ENCODE assay signal across 8 cellular contexts in the genomic region with DNA sequence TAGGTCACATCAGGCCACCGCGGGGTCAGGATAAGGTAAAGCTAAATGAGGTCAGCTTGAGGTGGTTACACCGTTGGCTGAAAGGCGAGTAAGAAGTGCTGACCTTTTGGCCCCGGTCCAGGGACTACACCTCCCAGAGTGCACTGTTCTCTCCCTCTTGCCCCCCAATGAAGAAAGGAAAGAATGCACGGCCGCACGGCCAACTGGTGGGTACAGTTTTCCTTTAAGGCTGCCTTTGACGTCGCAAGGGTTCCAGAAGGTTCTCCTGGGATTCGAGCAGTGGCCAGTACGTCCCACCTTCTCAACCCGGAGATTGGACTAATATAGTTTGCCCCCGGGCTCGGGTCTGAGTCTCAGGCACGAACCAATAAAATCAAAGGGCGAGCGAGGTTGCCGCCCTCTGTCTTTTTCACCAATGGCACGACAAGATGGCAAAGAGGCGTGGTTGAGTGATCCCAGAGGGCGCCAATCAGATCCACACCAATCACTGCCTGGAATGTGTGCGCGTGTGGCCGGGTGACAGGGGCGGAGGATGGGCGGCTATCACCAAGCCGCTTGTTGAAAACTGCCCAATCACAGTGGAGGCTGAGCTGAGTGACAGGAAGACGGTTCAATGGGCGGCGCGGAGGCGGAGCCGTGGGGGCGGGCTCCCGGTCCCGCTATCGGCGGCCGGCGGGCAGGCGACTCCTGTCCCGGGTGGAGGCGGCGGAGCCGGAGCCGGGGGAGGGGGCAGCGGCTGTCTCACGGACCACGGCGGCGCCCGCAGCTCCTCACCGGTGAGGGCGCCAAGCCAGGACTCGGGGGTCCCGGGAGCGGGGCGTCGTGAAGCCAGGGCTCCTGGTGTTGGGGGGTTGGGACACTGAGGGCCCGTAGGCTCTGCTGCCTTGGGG. TPM values are rescaled to one million over a fixed set of nuclear protein-coding genes. Genes with fewer than 3 reads are reported as not detected.
A peak's percentile ranks its signal among the peaks of the same experiment; 100 is the strongest.
DNase-seq lines count a peak whose midpoint lies in the region; ATAC-seq and TF ChIP-seq lines count a peak whose summit lies in the region.

TSS of gene DNAJB5 (plus strand) at position 690 of the 890 bp plus-strand sequence. CDS start 886 bp downstream, outside the sequence.

- H3K4me2 ChIP-seq in IMR-90 (ENCODE audit: low read depth, low read length), result peak within 1 kb of the TSS; percentile 76
- H3K4me2 ChIP-seq in OCI-LY7 (ENCODE audit: low read length), result peak within 1 kb of the TSS; percentile 77

- CTCF ChIA-PET in IMR-90 (lab: Yijun Ruan, JAX), result interaction anchor here (0.7 kb wide), 1 partner anchor 412 kb away, joined by 3 read pairs; no protein-coding TSS in a partner anchor
- CTCF ChIA-PET in OCI-LY7 (lab: Charles Lee; ENCODE audit: unreplicated experiment), result interaction anchor here (0.6 kb wide), 2 partner anchors 61 to 660 kb away, joined by 3 to 5 read pairs; no protein-coding TSS in a partner anchor

- H3K4ac ChIP-seq in IMR-90 (ENCODE audit: low read depth, low read length), result peak within 1 kb of the TSS; percentile 87

- peak within 1 kb of the TSS; percentile 89 for H2AK9ac ChIP-seq in IMR-90 (replicated peaks; ENCODE audit: low read depth, low read length, poor library complexity)

- TF ChIP-seq POLR2A in IMR-90 (IDR thresholded peaks at IDR 0.05; ENCODE audit: low read depth, low read length), result peak; percentile 91; the same call in 1 of the 2 replicates

- H2BK120ac ChIP-seq in IMR-90 (ENCODE audit: low read depth, low read length), result peak within 1 kb of the TSS; percentile 31

- H2AFZ ChIP-seq in IMR-90 (replicated peaks; ENCODE audit: low read length, poor library complexity) (peak within 1 kb of the TSS; percentile 96), OCI-LY7 (ENCODE audit: low read length) (peak within 1 kb of the TSS; percentile 62)

- H3K9me2 ChIP-seq in OCI-LY7 (ENCODE audit: insufficient read depth, low read length), result no peaks in the 10 kb centered on the region

- peak within 1 kb of the TSS; percentile 83 for H3K14ac ChIP-seq in IMR-90 (replicated peaks; ENCODE audit: low read depth, low read length)

- H3K56ac ChIP-seq in IMR-90 (ENCODE audit: extremely low read depth, insufficient read depth, low read length), result no peak within 1 kb of the TSS; the same call in 1 of the 2 replicates

- peak within 1 kb of the TSS; percentile 36 to 93 for H4K8ac ChIP-seq in IMR-90 (ENCODE audit: low read depth in 2 of 2, low read length in 2 of 2)

- peak; percentile 95 for DNase-seq in DMS114 treated with DMSO at 0.1 percent for 48 hours (lab: John Stamatoyannopoulos, UW; ENCODE audit: unreplicated experiment)
- DNase-seq in IMR-90, result peak; percentile 100
- DNase-seq in OCI-LY7 (ENCODE audit: low spot score), result peak; percentile 98
- peak; percentile 95 for DNase-seq in activated T-cell treated with anti-CD3 and anti-CD28 coated beads for 48 hours (ENCODE audit: low read depth)
- peak; percentile 100 for DNase-seq in epithelial cell of esophagus (ENCODE audit: low read depth)
- DNase-seq in middle frontal gyrus (ENCODE audit: extremely low spot score, low spot score), result peak; percentile 98
- peak; percentile 91 to 94 for DNase-seq in stimulated activated CD8-positive, alpha-beta memory T cell treated with anti-CD3 and anti-CD28 coated beads, Interleukin-2, amount 100 ng/mL, for 1 hour (ENCODE audit: low read depth in 2 of 2)

- WGBS in IMR-90 (ENCODE audit: extremely low coverage in 2 of 2, insufficient read length in 1 of 2), 2 experiments, result 1% methylated on average over 23 of the region's 61 CpGs; no CpG with 5 or more reads in 1 of the 2 experiments

- H3K27me3 ChIP-seq in IMR-90 (ENCODE audit: control insufficient read depth, insufficient read depth, low read length), result no peaks in the 10 kb centered on the region

- ATAC-seq in GM21529 (IDR thresholded peaks at IDR 0.05; ENCODE audit: unreplicated experiment) (peak; percentile 85), IMR-90 (ENCODE audit: low read depth) (peak; percentile 87)

- H3K23ac ChIP-seq in IMR-90 (ENCODE audit: low read depth, low read length), result peak within 1 kb of the TSS; percentile 48

- no peak for TF ChIP-seq RAD21 in IMR-90 (IDR thresholded peaks at IDR 0.05; ENCODE audit: low read length)

- peaks cover 7 to 41% of the 10 kb centered on the region in 2 experiments; a peak in 3 of 4 replicates for H3K79me1 ChIP-seq in IMR-90 (ENCODE audit: low read depth in 1 of 2, low read length in 2 of 2)

- H4K5ac ChIP-seq in IMR-90 (ENCODE audit: low read depth, low read length), result peak within 1 kb of the TSS; percentile 55

- BruUV-seq in IMR-90 (replicated peaks; lab: Mats Ljungman, UMichigan) (no TSS peak), OCI-LY7 (replicated peaks; lab: Mats Ljungman, UMichigan) (no TSS peak)

- no peak for TF ChIP-seq CTCF in IMR-90 (conservative IDR thresholded peaks at IDR 0.05; ENCODE audit: low read depth, low read length)
- no peak for TF ChIP-seq CTCF in OCI-LY7 (conservative IDR thresholded peaks at IDR 0.05; ENCODE audit: low read length)
- no peak for TF ChIP-seq CTCF in epithelial cell of esophagus (IDR thresholded peaks at IDR 0.05; ENCODE audit: insufficient read depth, low read depth, low read length, missing control alignments)

- H3K9me1 ChIP-seq in IMR-90 (ENCODE audit: insufficient read depth, low read length), result peaks cover 31% of the 10 kb centered on the region

- H3K27ac ChIP-seq in IMR-90 (ENCODE audit: insufficient read depth, low read length) (peak within 1 kb of the TSS; percentile 58), OCI-LY7 (ENCODE audit: low read depth, low read length, poor library complexity, severe bottlenecking) (peak within 1 kb of the TSS; percentile 13)

- H3K9me3 ChIP-seq in IMR-90 (ENCODE audit: control insufficient read depth, insufficient read depth, low read length) (no peaks in the 10 kb centered on the region), OCI-LY7 (ENCODE audit: low read length) (no peaks in the 10 kb centered on the region)

- in situ Hi-C loops in IMR-90 (cut with MboI; ENCODE audit: low sequenced_read_pairs), result loop anchor here (5.0 kb wide), 1 partner anchor 82 kb away; no protein-coding TSS in a partner anchor

- dilution Hi-C loops in IMR-90 (cut with HindIII; ENCODE audit: low sequenced_read_pairs, unreplicated experiment), result no loop called here

- POLR2A ChIA-PET in IMR-90 (lab: Charles Lee; ENCODE audit: unreplicated experiment) (interaction anchor here (0.5 to 0.7 kb wide), 4 partner anchors 9 to 80 kb away, joined by 3 to 16 read pairs (median 10); no protein-coding TSS in a partner anchor), OCI-LY7 (lab: Charles Lee) (interaction anchor here (0.5 to 1.9 kb wide), 2 partner anchors 38 to 355 kb away, joined by 4 to 5 read pairs; no protein-coding TSS in a partner anchor)

- peak within 1 kb of the TSS; percentile 71 for H2AK5ac ChIP-seq in IMR-90 (ENCODE audit: low read depth, low read length)

- H2BK20ac ChIP-seq in IMR-90 (ENCODE audit: low read depth, low read length), result peak within 1 kb of the TSS; percentile 29; the same call in 1 of the 2 replicates

- H3K4me1 ChIP-seq in IMR-90 (ENCODE audit: control insufficient read depth, insufficient read depth, low read length) (peaks cover 33% of the 10 kb centered on the region), OCI-LY7 (ENCODE audit: insufficient read depth, low read length, poor library complexity, severe bottlenecking) (peaks cover 59% of the 10 kb centered on the region)

- no peaks in the 10 kb centered on the region for H3K36me3 ChIP-seq in IMR-90 (ENCODE audit: control insufficient read depth, insufficient read depth, low read length)
- H3K36me3 ChIP-seq in OCI-LY7 (ENCODE audit: insufficient read depth, low read length), result no peaks in the 10 kb centered on the region

- H4K20me1 ChIP-seq in IMR-90 (ENCODE audit: insufficient read depth, low read length) (no peaks in the 10 kb centered on the region), OCI-LY7 (ENCODE audit: insufficient read depth, low read length) (no peaks in the 10 kb centered on the region)

- H2BK5ac ChIP-seq in IMR-90 (ENCODE audit: low read depth, low read length, poor library complexity, severe bottlenecking), result peak within 1 kb of the TSS; percentile 47

- H4K91ac ChIP-seq in IMR-90 (ENCODE audit: insufficient read depth, low read depth, low read length), result peak within 1 kb of the TSS; percentile 59

- H3K4me3 ChIP-seq in IMR-90 (ENCODE audit: insufficient read depth, low read depth, low read length), result peak within 1 kb of the TSS; percentile 60
- peak within 1 kb of the TSS; percentile 79 for H3K4me3 ChIP-seq in OCI-LY7 (ENCODE audit: low read depth, low read length, poor library complexity, severe bottlenecking)
- H3K4me3 ChIP-seq in epithelial cell of esophagus (ENCODE audit: low read length), result peak within 1 kb of the TSS; percentile 79

- H3K9ac ChIP-seq in IMR-90 (ENCODE audit: low read depth, low read length), result peak within 1 kb of the TSS; percentile 45

- no peaks in the 10 kb centered on the region for H3K79me2 ChIP-seq in OCI-LY7 (ENCODE audit: insufficient read depth, low read depth, low read length)

- intact Hi-C loops in IMR-90 (cut with micrococcal nuclease) (loop anchor here (2.0 to 5.0 kb wide), 2 partner anchors 84 to 488 kb away; partner anchors contain the start of gene VCP), OCI-LY7 (cut with micrococcal nuclease; ENCODE audit: unreplicated experiment) (loop anchor here (1.0 to 5.0 kb wide), 4 partner anchors 83 to 173 kb away; partner anchors contain the start of genes ATOSB, STOML2, UNC13B and VCP)

- peak within 1 kb of the TSS; percentile 9; the same call in 1 of the 3 replicates for H2BK15ac ChIP-seq in IMR-90 (ENCODE audit: low read depth, low read length)

- peak within 1 kb of the TSS; percentile 20 for H3K18ac ChIP-seq in IMR-90 (ENCODE audit: low read depth, low read length)

TF ChIP-seq in IMR-90, 13 proteins besides CTCF, POLR2A, EP300 and RAD21 (continues in another document):
- TF ChIP-seq CHD1 (IDR thresholded peaks at IDR 0.05; ENCODE audit: low read depth, low read length), result 0 out of 2 replicates have a peak, but pooled peaks have one; percentile 73
- TF ChIP-seq MAZ (IDR thresholded peaks at IDR 0.05; ENCODE audit: borderline replicate concordance, low read depth, low read length), result peak; percentile 84
- TF ChIP-seq MAFK (IDR thresholded peaks at IDR 0.05; ENCODE audit: low read depth, low read length), result no peak
- TF ChIP-seq MXI1 (IDR thresholded peaks at IDR 0.05; ENCODE audit: borderline replicate concordance, low read depth, low read length), result no peak
- peak; percentile 57 for TF ChIP-seq FOS (IDR thresholded peaks at IDR 0.05; ENCODE audit: low read depth, low read length)

RNA-seq across cellular contexts. Expression of gene DNAJB5, which starts in this region (rescaled TPM):
- total RNA-seq in IMR-90 (2012; rRNA removed) (11.7 and 14.9 TPM in 2 replicates), OCI-LY7 (2022) (5.8 and 6.7 TPM in 2 replicates)
- 9.9 and 11.4 TPM in 2 replicates for polyA plus RNA-seq in IMR-90 (2012; rRNA removed)
- polyA plus RNA-seq in IMR-90 (2012; cell fraction: cytosol; rRNA removed), result 6.4 and 9.0 TPM in 2 replicates
- polyA plus RNA-seq in IMR-90 (2012; cell fraction: nucleus; rRNA removed; ENCODE audit: low replicate concordance), result 3.5 and 4.0 TPM in 2 replicates
- 4.6 and 5.1 TPM in 2 replicates for total RNA-seq in OCI-LY7 (2014; rRNA removed; shearing (Covaris generic))

Comparison
In these comparisons a context has a peak if more than half of its experiments do, and no peak if none do; other contexts are left out.
1. Peak in every context shown above with its lines: DNase-seq, ATAC-seq, H3K4me3 ChIP-seq and H3K27ac ChIP-seq.